In the genomic region with DNA sequence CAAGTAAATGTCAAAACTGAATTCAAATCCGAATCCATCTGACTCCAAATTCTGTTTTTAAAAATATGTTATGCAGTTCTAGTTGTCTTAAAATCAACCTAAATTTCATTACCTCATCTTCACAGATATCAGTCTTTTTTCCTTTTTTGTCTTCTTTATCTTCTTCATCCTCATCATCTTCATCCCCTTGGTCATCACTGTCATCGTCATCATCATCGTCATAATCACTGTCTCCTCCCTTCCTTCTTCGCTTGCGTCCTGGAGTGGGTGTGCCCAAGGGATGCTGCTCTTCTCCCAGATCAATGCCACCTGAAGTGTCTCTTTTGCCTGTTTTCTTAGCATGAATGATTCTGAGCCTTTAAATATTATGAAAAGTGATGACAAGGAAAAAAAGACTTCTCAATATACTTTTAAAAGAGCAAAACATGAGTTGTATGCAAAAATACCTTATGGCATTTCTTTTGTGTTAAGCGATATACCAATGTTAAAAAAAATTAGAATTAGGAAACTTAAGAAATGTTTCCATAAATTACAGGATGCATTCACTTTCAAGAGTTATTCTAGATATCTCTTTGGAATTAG, we compare ENCODE assay signal across 2 cellular contexts.
A peak's percentile ranks its signal among the peaks of the same experiment; 100 is the strongest.
TF ChIP-seq lines count a peak whose summit lies in the region.

No MANE protein-coding gene starts in this region.

TF ChIP-seq in HEK293, 187 proteins besides CTCF, POLR2A, EP300 and RAD21:
- TF ChIP-seq ZNF513 (tag by site-specific recombination; IDR thresholded peaks at IDR 0.05) (peak; percentile 81), GLI4 (tag by site-specific recombination; IDR thresholded peaks at IDR 0.05) (no peak)
TF ChIP-seq in HEK293: peak in this region for 1.

TF ChIP-seq in H1, 55 proteins besides CTCF, POLR2A, EP300 and RAD21:
- TF ChIP-seq TAF1 (IDR thresholded peaks at IDR 0.05; ENCODE audit: low read depth, low read length), result no peak
- no peak for TF ChIP-seq TAF7 (optimal IDR thresholded peaks at IDR 0.05; ENCODE audit: borderline replicate concordance, low read depth, low read length)
- no peak for TF ChIP-seq SP2 (IDR thresholded peaks at IDR 0.05; ENCODE audit: low read length)
- TF ChIP-seq SRF (IDR thresholded peaks at IDR 0.05; ENCODE audit: low read depth, low read length), result no peak
- no peak for TF ChIP-seq POU5F1 (IDR thresholded peaks at IDR 0.05; ENCODE audit: low read depth, low read length)
- TF ChIP-seq ASH2L (IDR thresholded peaks at IDR 0.05; ENCODE audit: low read length), result no peak
- TF ChIP-seq KDM1A (IDR thresholded peaks at IDR 0.05; ENCODE audit: borderline replicate concordance, low read length), result no peak
- no peak for TF ChIP-seq PHF8 (conservative IDR thresholded peaks at IDR 0.05; ENCODE audit: low read depth, low read length)
- TF ChIP-seq RFX5 (IDR thresholded peaks at IDR 0.05; ENCODE audit: borderline replicate concordance, low read depth, low read length), result no peak
- TF ChIP-seq POLR2AphosphoS5 (IDR thresholded peaks at IDR 0.05; ENCODE audit: low read depth, low read length), result no peak
